ENCODE assay signal across 25 cellular contexts in the genomic region with DNA sequence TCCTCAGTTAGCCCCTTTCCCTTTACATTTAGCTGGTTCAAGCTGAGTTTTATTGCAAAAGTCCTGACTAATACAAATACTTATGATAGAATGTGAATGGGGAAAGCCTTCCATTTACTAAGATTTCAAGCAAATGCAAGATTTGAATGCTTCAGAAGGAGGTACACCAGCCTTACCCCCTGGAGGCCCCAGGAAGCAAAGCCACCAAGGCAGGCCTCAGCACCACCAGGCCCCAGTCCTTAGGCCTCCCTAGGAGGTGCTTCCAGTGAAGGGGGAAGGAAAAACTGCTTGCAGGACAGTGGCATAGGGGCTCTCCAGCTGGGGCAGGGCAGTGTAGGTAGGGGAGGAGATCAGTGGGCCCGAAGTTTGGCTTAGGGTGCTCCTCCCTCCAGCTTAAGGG. TPM values are rescaled to one million over a fixed set of nuclear protein-coding genes. Genes with fewer than 3 reads are reported as not detected.
DNase-seq lines count a peak whose midpoint lies in the region; ATAC-seq, FAIRE-seq and TF ChIP-seq lines count a peak whose summit lies in the region.
"Had no signal": no experiment of that assay in that cellular context is flagged by ENCODE, and none has a peak within 500 bp of the region (broad histone marks: within the 10 kb centered on the region; RNA-seq: fewer than 3 reads in every experiment).

No MANE protein-coding gene starts in this region.

- no peak overlapping the region for H2AK5ac ChIP-seq in mesendoderm (ENCODE audit: low read length)

- H3K4ac ChIP-seq in mesendoderm (ENCODE audit: low read depth, low read length), result no peak overlapping the region

- TF ChIP-seq EP300 in HepG2 (IDR thresholded peaks at IDR 0.05; ENCODE audit: low read depth in 2 of 2, low read length in 2 of 2) (no peak), HepG2 (CRISPR knock-in tag; IDR thresholded peaks at IDR 0.05; ENCODE audit: borderline replicate concordance) (no peak)

- in situ Hi-C loops in HepG2 (cut with HindIII; ENCODE audit: extremely low pct_ligation_motif_present, low pct_unique_long_range_greater_than_20kb), result no loop called here

- H3K4me2 ChIP-seq in HepG2 (ENCODE audit: low read depth, low read length) (0 out of 2 replicates have a peak overlapping the region, but pooled peaks have one; percentile 5), SU-DHL-6 (ENCODE audit: low read depth, low read length, poor library complexity, severe bottlenecking) (no peak overlapping the region), mesendoderm (ENCODE audit: low read length) (no peak overlapping the region)

- no peak overlapping the region for H3K18ac ChIP-seq in mesendoderm (ENCODE audit: low read length)

- no peaks in the 10 kb centered on the region for H3K79me2 ChIP-seq in HepG2 (ENCODE audit: insufficient read depth, low read length)
- H3K79me2 ChIP-seq in SU-DHL-6 (ENCODE audit: insufficient read depth, low read length), result peaks cover 10% of the 10 kb centered on the region; the same call in 1 of the 2 replicates
- no peaks in the 10 kb centered on the region for H3K79me2 ChIP-seq in mesendoderm (ENCODE audit: control insufficient read depth, insufficient read depth, low read length)

- POLR2A ChIA-PET in HepG2 (lab: Yijun Ruan, JAX), result no interaction called here

- no peak overlapping the region for H3K23ac ChIP-seq in mesendoderm (ENCODE audit: low read length)

- no peak for FAIRE-seq in HepG2 (lab: Jason Lieb, UNC)
- no peak for FAIRE-seq in urothelium cell line (lab: Jason Lieb, UNC)
- FAIRE-seq: endometrium had no signal

- H3K9me3 ChIP-seq in HepG2 (ENCODE audit: low read length), result no peaks in the 10 kb centered on the region
- no peaks in the 10 kb centered on the region for H3K9me3 ChIP-seq in right lobe of liver
- H3K9me3 ChIP-seq in SU-DHL-6 (ENCODE audit: insufficient read depth, low read length), result no peaks in the 10 kb centered on the region
- no peaks in the 10 kb centered on the region for H3K9me3 ChIP-seq in esophagus squamous epithelium
- H3K9me3 ChIP-seq: heart right ventricle, left lung, spleen, transverse colon had no signal

- intact Hi-C loops in HepG2 (cut with micrococcal nuclease; ENCODE audit: unreplicated experiment), result no loop called here
- intact Hi-C loops in right lobe of liver (cut with DNase I), result no loop called here
- intact Hi-C loops in esophagus squamous epithelium (cut with DNase I), result no loop called here
- intact Hi-C loops in Right ventricle myocardium inferior (cut with DNase I), result no loop called here

- H3F3A ChIP-seq in SU-DHL-6 (ENCODE audit: insufficient read depth), result peaks cover 7% of the 10 kb centered on the region

- no peak overlapping the region for H3K9ac ChIP-seq in HepG2 (ENCODE audit: insufficient read depth, low read depth, low read length)
- peak overlapping the region; percentile 9; the same call in 1 of the 2 replicates for H3K9ac ChIP-seq in SU-DHL-6 (ENCODE audit: low read length)
- H3K9ac ChIP-seq in mesendoderm (ENCODE audit: low read length), result no peak overlapping the region

- H2BK120ac ChIP-seq in mesendoderm (ENCODE audit: low read depth, low read length), result no peak overlapping the region

- DNase-seq in HepG2 (ENCODE audit: low spot score) (no peak), right lobe of liver (no peak), esophagus squamous epithelium (lab: John Stamatoyannopoulos, UW) (no peak), GF-D8 (lab: John Stamatoyannopoulos, UW) (no peak), urothelium cell line (ENCODE audit: low spot score) (no peak), mesendoderm (no peak), Right ventricle myocardium inferior (ENCODE audit: missing footprints) (no peak)
- DNase-seq: activated B cell treated with CpG ODN at 0.5 μM for 24 hours; activated naive CD4-positive, alpha-beta T cell treated with Interleukin-2 at 50 U/mL for 16 hours; activated T-cell treated with anti-CD3 and anti-CD28 coated beads, Interleukin-2, amount 50 U/mL, for 4 hours; amygdala; C1 segment of cervical spinal cord; heart right ventricle; NCI-H1092; NCI-H2081 treated with DMSO at 0.1 percent for 48 hours; NK-92 treated with Interleukin-12 subunit alpha and Interleukin-12 subunit beta, amount 100 ng/mL, for 24 hours; spleen; stimulated activated CD4-positive, alpha-beta T cell treated with anti-CD3 and anti-CD28 coated beads, Interleukin-4, amount 100 ng/mL, for 1 hour; T1000; transverse colon had no signal

- H3K27me3 ChIP-seq in HepG2 (ENCODE audit: control insufficient read depth in 1 of 2, insufficient read depth in 2 of 2, low read length in 2 of 2), result no peaks in the 10 kb centered on the region; a peak in 1 of 5 replicates
- H3K27me3 ChIP-seq in right lobe of liver, result no peaks in the 10 kb centered on the region
- H3K27me3 ChIP-seq in SU-DHL-6 (ENCODE audit: low read length), result no peaks in the 10 kb centered on the region
- no peaks in the 10 kb centered on the region for H3K27me3 ChIP-seq in esophagus squamous epithelium
- H3K27me3 ChIP-seq in mesendoderm (ENCODE audit: insufficient read depth, low read length, poor library complexity), result no peaks in the 10 kb centered on the region
- H3K27me3 ChIP-seq: heart right ventricle, left lung, spleen, transverse colon had no signal

- H2BK15ac ChIP-seq in mesendoderm (replicated peaks; ENCODE audit: low read depth), result no peak overlapping the region

- ATAC-seq in HepG2 (peak; percentile 55), right lobe of liver (no peak), Right ventricle myocardium inferior (no peak)
- ATAC-seq: heart right ventricle had no signal

- H3K27ac ChIP-seq in HepG2 (ENCODE audit: extremely low read length, insufficient read depth, low read length) (no peak overlapping the region), right lobe of liver (no peak overlapping the region), SU-DHL-6 (ENCODE audit: low read depth, low read length) (peak overlapping the region; percentile 49), esophagus squamous epithelium (peak overlapping the region; percentile 55 to 84 (median 70)), mesendoderm (ENCODE audit: low read depth, low read length) (no peak overlapping the region)
- H3K27ac ChIP-seq: coronary artery, heart right ventricle, left lung, SK-N-MC, spleen, transverse colon had no signal

- no peak overlapping the region for H2BK5ac ChIP-seq in mesendoderm (ENCODE audit: low read length)

- H3K9me2 ChIP-seq in SU-DHL-6 (replicated peaks; ENCODE audit: insufficient read depth, low read length), result no peaks in the 10 kb centered on the region

- TF ChIP-seq CTCF in HepG2 (CRISPR knock-in tag; IDR thresholded peaks at IDR 0.05) (no peak), right lobe of liver (IDR thresholded peaks at IDR 0.05) (no peak), SU-DHL-6 (IDR thresholded peaks at IDR 0.05; ENCODE audit: insufficient read depth, low read length, poor library complexity, severe bottlenecking) (no peak), esophagus squamous epithelium (IDR thresholded peaks at IDR 0.05) (no peak)

- 0% methylated on average over 1 of the region's 1 CpG for WGBS in HepG2 (ENCODE audit: low lambda C conversion rate)
- WGBS in right lobe of liver (ENCODE audit: insufficient coverage, low coverage, low lambda C conversion rate, missing lambda C conversion rate), result 100% methylated on average over 1 of the region's 1 CpG
- 30% methylated on average over 1 of the region's 1 CpG; no CpG with 5 or more reads in 1 of the 2 donors for WGBS in esophagus squamous epithelium, 2 donors
- no CpG with 5 or more reads among the region's 1 CpG for WGBS in mesendoderm (ENCODE audit: extremely low coverage, insufficient coverage, low lambda C conversion rate)

- H3K36me3 ChIP-seq in HepG2 (replicated peaks in 1 of 2; ENCODE audit: control insufficient read depth in 1 of 2, insufficient read depth in 2 of 2, low read length in 2 of 2) (no peaks in the 10 kb centered on the region), right lobe of liver (no peaks in the 10 kb centered on the region), SU-DHL-6 (ENCODE audit: low read length) (no peaks in the 10 kb centered on the region), esophagus squamous epithelium (no peaks in the 10 kb centered on the region), mesendoderm (ENCODE audit: control insufficient read depth, insufficient read depth, low read length) (no peaks in the 10 kb centered on the region)
- H3K36me3 ChIP-seq: heart right ventricle, left lung, spleen, transverse colon had no signal

- CTCF ChIA-PET in HepG2 (lab: Yijun Ruan, JAX; ENCODE audit: low intra/inter-chr PET ratio, low total read pairs), result no interaction called here

- H4K8ac ChIP-seq in mesendoderm (ENCODE audit: low read depth, low read length), result no peak overlapping the region

- TF ChIP-seq POLR2A in HepG2 (IDR thresholded peaks at IDR 0.05; ENCODE audit: insufficient read depth in 1 of 2, low read depth in 2 of 2, low read length in 2 of 2) (no peak), right lobe of liver (IDR thresholded peaks at IDR 0.05) (no peak), esophagus squamous epithelium (IDR thresholded peaks at IDR 0.05) (no peak)

- H3K4me3 ChIP-seq in HepG2 (replicated peaks in 1 of 3; ENCODE audit: insufficient read depth in 1 of 3, low read depth in 2 of 3, low read length in 3 of 3), result no peak overlapping the region
- no peak overlapping the region for H3K4me3 ChIP-seq in right lobe of liver
- no peak overlapping the region for H3K4me3 ChIP-seq in SU-DHL-6 (ENCODE audit: insufficient read depth, low read length, poor library complexity, severe bottlenecking)
- H3K4me3 ChIP-seq in esophagus squamous epithelium, result no peak overlapping the region
- H3K4me3 ChIP-seq in mesendoderm (ENCODE audit: low read length), result no peak overlapping the region
- H3K4me3 ChIP-seq: coronary artery, heart right ventricle, left lung, SK-N-MC, spleen, transverse colon had no signal

- H4K20me1 ChIP-seq in HepG2 (ENCODE audit: insufficient read depth, low read length), result no peaks in the 10 kb centered on the region
- no peaks in the 10 kb centered on the region for H4K20me1 ChIP-seq in SU-DHL-6 (ENCODE audit: low read depth, low read length)

- no peak overlapping the region for H4K5ac ChIP-seq in mesendoderm (ENCODE audit: low read length)

- no peak for TF ChIP-seq RAD21 in HepG2 (CRISPR knock-in tag; IDR thresholded peaks at IDR 0.05)

- no peak overlapping the region for H3K56ac ChIP-seq in mesendoderm (ENCODE audit: low read length)

- H2AFZ ChIP-seq in HepG2 (ENCODE audit: low read length) (no peak overlapping the region), SU-DHL-6 (ENCODE audit: low read depth, low read length, severe bottlenecking) (no peak overlapping the region)

- BruUV-seq in HepG2 (replicated peaks; lab: Mats Ljungman, UMichigan), result no TSS peak

- H3K4me1 ChIP-seq in HepG2 (ENCODE audit: insufficient read depth, low read length) (peaks cover 23% of the 10 kb centered on the region), right lobe of liver (peaks cover 0 to 4% (median 0%) of the 10 kb centered on the region in 4 donors), esophagus squamous epithelium (peaks cover 9 to 29% (median 9%) of the 10 kb centered on the region in 3 donors), mesendoderm (ENCODE audit: control insufficient read depth, low read depth, low read length) (no peaks in the 10 kb centered on the region)

- peaks cover 3% of the 10 kb centered on the region for H3K79me1 ChIP-seq in mesendoderm (ENCODE audit: low read length)

RNA-seq across cellular contexts. Expression of a gene that starts 7.3 kb away (rescaled TPM):
- total RNA-seq in HepG2 (2016; rRNA removed; fragmentation: Illumina TruSeq; extraction: Trizol), result 58.9 and 68.2 TPM in 2 replicates
- 48.9 and 56.1 TPM in 2 replicates for total RNA-seq in HepG2 (2016; cell fraction: cytosol; rRNA removed; fragmentation: Illumina TruSeq; extraction: Trizol; ENCODE audit: low read depth)
- 56.6 and 61.3 TPM in 2 replicates for total RNA-seq in HepG2 (2016; cell fraction: insoluble cytoplasmic fraction; rRNA removed; fragmentation: Illumina TruSeq; extraction: Trizol)
- 42.1 and 42.4 TPM in 2 replicates for total RNA-seq in HepG2 (2016; cell fraction: membrane; rRNA removed; fragmentation: Illumina TruSeq; extraction: Trizol)
- 41.0 and 44.0 TPM in 2 replicates for total RNA-seq in HepG2 (2016; cell fraction: nucleus; rRNA removed; fragmentation: Illumina TruSeq; extraction: Trizol)
- 28.7 and 34.0 TPM in 2 replicates for polyA plus RNA-seq in HepG2 (2011; rRNA removed)
- polyA plus RNA-seq in HepG2 (2011; cell fraction: cytosol; rRNA removed), result 22.7 and 27.0 TPM in 2 replicates
- 15.4 and 18.1 TPM in 2 replicates for polyA plus RNA-seq in HepG2 (2011; cell fraction: nucleus; rRNA removed)
- polyA plus RNA-seq in HepG2 (2012), result 24.0 and 32.6 TPM in 2 replicates
- 8.2 and 10.7 TPM in 2 replicates for polyA plus RNA-seq in HepG2 (2016; cell fraction: cytosol; fragmentation: Illumina TruSeq; extraction: Trizol; ENCODE audit: low read depth)
- polyA plus RNA-seq in HepG2 (2016; cell fraction: insoluble cytoplasmic fraction; fragmentation: Illumina TruSeq; extraction: Trizol; ENCODE audit: low read depth), result 50.2 and 51.7 TPM in 2 replicates
- 14.4 and 16.2 TPM in 2 replicates for polyA plus RNA-seq in HepG2 (2016; cell fraction: membrane; fragmentation: Illumina TruSeq; extraction: Trizol; ENCODE audit: low read depth)
- polyA plus RNA-seq in HepG2 (2016; cell fraction: nucleus; fragmentation: Illumina TruSeq; extraction: Trizol; ENCODE audit: insufficient read depth, low read depth), result 50.9 and 58.2 TPM in 2 replicates
- 24.3 and 32.4 TPM in 2 replicates for polyA minus RNA-seq in HepG2 (2011; rRNA and poly(A)+ RNA removed; ENCODE audit: low replicate concordance)
- 22.4 and 24.4 TPM in 2 replicates for polyA minus RNA-seq in HepG2 (2011; cell fraction: cytosol; rRNA and poly(A)+ RNA removed)
- 50.0 and 63.9 TPM in 2 replicates for polyA minus RNA-seq in HepG2 (2011; cell fraction: nucleus; rRNA and poly(A)+ RNA removed)
- 10 to 100 TPM; 15.8 to 19.7 (median 16.6) TPM for total RNA-seq in right lobe of liver
- total RNA-seq in esophagus squamous epithelium, result 10 to 100 TPM; 26.5 to 33.2 (median 28.6) TPM
- 38.2 TPM for polyA plus RNA-seq in mesendoderm (2013, experiment 1 of 2)
- 39.1 TPM for polyA plus RNA-seq in mesendoderm (2013, experiment 2 of 2)
- total RNA-seq in Right ventricle myocardium inferior, result 15.9 TPM

Comparison
In these comparisons a context has a peak if more than half of its experiments do, and no peak if none do; other contexts are left out.
1. H3K27ac ChIP-seq: peak in SU-DHL-6 (single experiment) and esophagus squamous epithelium (4 of 4); none in HepG2 (single experiment), right lobe of liver (0 of 3) and mesendoderm (single experiment).